ENCODE assay signal across 21 cellular contexts in the genomic region with DNA sequence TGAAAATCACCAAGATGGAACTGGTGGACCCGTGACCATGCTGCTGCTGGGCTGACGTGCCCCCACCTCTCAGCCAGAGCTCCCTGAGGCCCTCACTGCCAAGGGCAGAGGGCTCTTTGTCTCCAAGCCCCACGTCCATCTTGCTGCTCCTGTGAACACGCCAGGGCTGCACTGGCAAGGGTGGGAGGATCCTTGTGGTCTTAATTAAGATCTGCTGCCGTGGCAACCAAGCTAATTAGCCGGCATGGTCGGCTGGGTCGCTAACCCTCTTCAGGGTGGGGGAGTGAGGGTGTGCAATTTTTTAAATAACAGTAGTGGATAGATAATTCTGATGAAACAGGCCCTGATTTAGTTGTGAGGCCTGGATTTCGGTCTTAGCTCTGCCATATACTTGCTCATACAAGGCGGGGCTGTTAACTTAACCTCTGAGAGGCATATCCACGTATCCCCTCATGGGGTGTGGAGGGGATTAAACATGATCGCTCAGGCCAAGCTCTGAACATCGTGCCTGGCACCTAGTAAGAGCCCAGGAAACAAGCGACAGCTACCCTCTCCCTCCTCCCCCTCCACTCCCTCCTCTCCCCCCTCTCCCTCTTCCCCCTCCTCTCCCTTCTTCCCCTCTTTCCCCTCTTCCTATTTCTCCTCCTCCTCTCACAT.
"Had no signal": no experiment of that assay in that cellular context is flagged by ENCODE, and none has a peak within 500 bp of the region (broad histone marks: within the 10 kb centered on the region; RNA-seq: fewer than 3 reads in every experiment).

No MANE protein-coding gene starts in this region.

- H3K36me3 ChIP-seq: brain microvascular endothelial cell, left lung, spleen, thoracic aorta had no signal

- H3K4me3 Mint-ChIP-seq: activated T-cell treated with anti-CD3 and anti-CD28 coated beads, Interleukin-2, amount 50 U/mL, for 24 hours; activated T-helper 17 cell treated with anti-CD3 and anti-CD28 coated beads, Interleukin-2, amount 50 U/mL, for 72 hours; immature natural killer cell; naive B cell; neural crest cell; type B pancreatic cell; WTC11 had no signal

- H3K36me3 Mint-ChIP-seq: activated naive CD4-positive, alpha-beta T cell treated with anti-CD3 and anti-CD28 coated beads, Interleukin-2, amount 50 U/mL, for 72 hours; immature natural killer cell; naive B cell; type B pancreatic cell; WTC11 had no signal

- ATAC-seq: activated naive CD4-positive, alpha-beta T cell treated with anti-CD3 and anti-CD28 coated beads, Interleukin-2, amount 50 U/mL, for 72 hours; activated T-helper 17 cell treated with anti-CD3 and anti-CD28 coated beads, Interleukin-2, amount 50 U/mL, for 72 hours; foreskin keratinocyte; left lung; WTC11 had no signal

- H3K9me3 ChIP-seq: left lung, spleen, thoracic aorta had no signal

- H3K27ac ChIP-seq: brain microvascular endothelial cell, foreskin keratinocyte, left lung, spleen, thoracic aorta had no signal

- H3K4me1 ChIP-seq: foreskin keratinocyte, left lung, spleen had no signal

- H3K4me1 Mint-ChIP-seq: activated T-helper 17 cell treated with anti-CD3 and anti-CD28 coated beads, Interleukin-2, amount 50 U/mL, for 72 hours; immature natural killer cell; naive B cell had no signal

- H3K27me3 ChIP-seq: brain microvascular endothelial cell, spleen had no signal

- H3K9me3 Mint-ChIP-seq: activated naive CD4-positive, alpha-beta T cell treated with anti-CD3 and anti-CD28 coated beads, Interleukin-2, amount 50 U/mL, for 72 hours; activated T-cell treated with anti-CD3 and anti-CD28 coated beads, Interleukin-2, amount 50 U/mL, for 24 hours; activated T-helper 17 cell treated with anti-CD3 and anti-CD28 coated beads, Interleukin-2, amount 50 U/mL, for 72 hours; immature natural killer cell; neural crest cell; type B pancreatic cell; WTC11 had no signal

- H3K27me3 Mint-ChIP-seq: activated T-cell treated with anti-CD3 and anti-CD28 coated beads, Interleukin-2, amount 50 U/mL, for 24 hours had no signal

- H3K27ac Mint-ChIP-seq: activated naive CD4-positive, alpha-beta T cell treated with anti-CD3 and anti-CD28 coated beads, Interleukin-2, amount 50 U/mL, for 72 hours; activated T-cell treated with anti-CD3 and anti-CD28 coated beads, Interleukin-2, amount 50 U/mL, for 24 hours; activated T-helper 17 cell treated with anti-CD3 and anti-CD28 coated beads, Interleukin-2, amount 50 U/mL, for 72 hours; immature natural killer cell; type B pancreatic cell; WTC11 had no signal

- H3K4me3 ChIP-seq: left lung, lung, spleen, thoracic aorta had no signal

- DNase-seq: activated T-cell treated with anti-CD3 and anti-CD28 coated beads, Interleukin-2, amount 50 U/mL, for 24 hours; aorta; brain microvascular endothelial cell; dermis blood vessel endothelial cell; effector CD8-positive, alpha-beta T cell; erythroblast; foreskin keratinocyte; immature natural killer cell; left lung; naive B cell; spleen; stimulated activated CD4-positive, alpha-beta T cell treated with anti-CD3 and anti-CD28 coated beads, Interleukin-4, amount 100 ng/mL, for 1 hour; stimulated activated naive CD4-positive, alpha-beta T cell treated with Interleukin-2 at 50 U/mL for 16 hours; T1000 had no signal
